Comparison of ENCODE assay signal across 9 cellular contexts in genomic region chr11:123137496-123138270, GRCh38. TPM values are rescaled to one million over a fixed set of nuclear protein-coding genes. Genes with fewer than 3 reads are reported as not detected.
DNase-seq lines count a peak whose midpoint lies in the region; ATAC-seq and TF ChIP-seq lines count a peak whose summit lies in the region.
"Had no signal": no experiment of that assay in that cellular context is flagged by ENCODE, and none has a peak within 500 bp of the region (broad histone marks: within the 10 kb centered on the region; RNA-seq: fewer than 3 reads in every experiment).

No MANE protein-coding gene starts in this region.

- 28 to 37% methylated on average over 23 of the region's 23 CpGs for WGBS in lung, 2 donors

- H3K27ac Mint-ChIP-seq in CD4-positive, alpha-beta memory T cell: no peak overlapping the region

- CTCF ChIA-PET in CD4-positive, alpha-beta memory T cell (lab: Charles Lee; ENCODE audit: partially characterized antibody): interaction anchor here (0.7 to 1.0 kb wide), 2 partner anchors 109 to 110 kb away, joined by 3 read pairs; no protein-coding TSS in a partner anchor

- H3K9me3 Mint-ChIP-seq in CD4-positive, alpha-beta memory T cell: peaks cover 0 to 2% (median 0%) of the 10 kb centered on the region in 8 donors

- no peak overlapping the region for H3K4me3 ChIP-seq in lung
- H3K4me3 ChIP-seq in CD4-positive, alpha-beta memory T cell (ENCODE audit: low read length in 2 of 2): no peak overlapping the region

- intact Hi-C loops in CD4-positive, alpha-beta memory T cell (cut with micrococcal nuclease): no loop called here

- H3K36me3 ChIP-seq in lung (ENCODE audit: control insufficient read depth in 2 of 2, insufficient read depth in 2 of 2, low read length in 2 of 2): no peaks in the 10 kb centered on the region
- H3K36me3 ChIP-seq in CD4-positive, alpha-beta memory T cell (ENCODE audit: insufficient read depth, low read length): no peaks in the 10 kb centered on the region

- H3K27ac ChIP-seq in lung (ENCODE audit: low read depth in 1 of 2, low read length in 1 of 2): peak overlapping the region in 1 of 2 donors; percentile 33
- no peak overlapping the region for H3K27ac ChIP-seq in CD4-positive, alpha-beta memory T cell (ENCODE audit: low read depth, low read length)
- H3K27ac ChIP-seq: 22Rv1 had no signal

- H3K27me3 ChIP-seq in lung (ENCODE audit: control insufficient read depth, insufficient read depth): no peaks in the 10 kb centered on the region
- H3K27me3 ChIP-seq in CD4-positive, alpha-beta memory T cell (ENCODE audit: insufficient read depth, low read length): no peaks in the 10 kb centered on the region

- H3K4me1 Mint-ChIP-seq in CD4-positive, alpha-beta memory T cell: no peaks in the 10 kb centered on the region

- no peaks in the 10 kb centered on the region for H3K9me3 ChIP-seq in lung (ENCODE audit: control insufficient read depth in 2 of 2, insufficient read depth in 1 of 2, low read length in 1 of 2)
- H3K9me3 ChIP-seq in CD4-positive, alpha-beta memory T cell (ENCODE audit: control insufficient read depth in 1 of 2, low read length in 2 of 2): no peaks in the 10 kb centered on the region

- ATAC-seq in lung (ENCODE audit: insufficient read depth, low FRiP score): peak; percentile 47
- ATAC-seq in GM21528 (IDR thresholded peaks at IDR 0.05; ENCODE audit: low FRiP score, unreplicated experiment): no peak
- no peak for ATAC-seq in GM18511 (IDR thresholded peaks at IDR 0.05; ENCODE audit: unreplicated experiment)

- TF ChIP-seq CTCF in lung (IDR thresholded peaks at IDR 0.05; ENCODE audit: control extremely low read depth, extremely low read depth): no peak

- H3K36me3 Mint-ChIP-seq in CD4-positive, alpha-beta memory T cell: no peaks in the 10 kb centered on the region

- H3K4me1 ChIP-seq in lung (ENCODE audit: control insufficient read depth in 2 of 2, insufficient read depth in 2 of 2, low read length in 2 of 2): peaks cover 0 to 2% of the 10 kb centered on the region in 2 donors
- no peaks in the 10 kb centered on the region for H3K4me1 ChIP-seq in CD4-positive, alpha-beta memory T cell (ENCODE audit: insufficient read depth, low read length)

- DNase-seq in DMS 273 (lab: John Stamatoyannopoulos, UW; ENCODE audit: unreplicated experiment) (peak; percentile 45), DMS 273 treated with DMSO at 0.1 percent for 48 hours (lab: John Stamatoyannopoulos, UW) (no peak), dermis blood vessel endothelial cell (peak; percentile 52), lung (ENCODE audit: low spot score) (peak; percentile 51), ureter (ENCODE audit: low spot score) (peak; percentile 77)
- no peak for DNase-seq in CD4-positive, alpha-beta memory T cell

- POLR2A ChIA-PET in CD4-positive, alpha-beta memory T cell (lab: Charles Lee; ENCODE audit: partially characterized antibody): no interaction called here

- no peak overlapping the region for H3K4me3 Mint-ChIP-seq in CD4-positive, alpha-beta memory T cell

- H3K27me3 Mint-ChIP-seq in CD4-positive, alpha-beta memory T cell: peaks cover 1 to 4% of the 10 kb centered on the region in 2 donors

RNA-seq across cellular contexts. Expression of gene CLMP, which starts 57.4 kb away (rescaled TPM):
- total RNA-seq in dermis blood vessel endothelial cell (0.17 and 1.3 TPM in 2 replicates), lung (10 to 100 TPM; 13.9 to 22.9 TPM), ureter (34.4 TPM)
- 10 to 100 TPM in 1 of 2 donors, 1 to 10 TPM in 1; 5.2 to 10.8 TPM for polyA plus RNA-seq in lung
- under 1 TPM; 0.50 to 0.55 TPM for total RNA-seq in CD4-positive, alpha-beta memory T cell
- polyA plus RNA-seq in CD4-positive, alpha-beta memory T cell: under 1 TPM; 0.41 to 0.97 TPM

Comparison
In these comparisons a context has a peak if more than half of its experiments do, and no peak if none do; other contexts are left out.
1. DNase-seq: peak in DMS 273 (single experiment), dermis blood vessel endothelial cell (single experiment), lung (single experiment) and ureter (single experiment); none in DMS 273 treated with DMSO at 0.1 percent for 48 hours (single experiment) and CD4-positive, alpha-beta memory T cell (0 of 5).